Comparison of ENCODE assay signal across 11 cellular contexts in genomic region chr6:100504786-100505737, GRCh38. TPM values are rescaled to one million over a fixed set of nuclear protein-coding genes. Genes with fewer than 3 reads are reported as not detected.
A peak's percentile ranks its signal among the peaks of the same experiment; 100 is the strongest.
DNase-seq lines count a peak whose midpoint lies in the region; ATAC-seq and TF ChIP-seq lines count a peak whose summit lies in the region.
"Had no signal": no experiment of that assay in that cellular context is flagged by ENCODE, and none has a peak within 500 bp of the region (broad histone marks: within the 10 kb centered on the region; RNA-seq: fewer than 3 reads in every experiment).

No MANE protein-coding gene starts in this region.

- TF ChIP-seq CTCF in brain microvascular endothelial cell (IDR thresholded peaks at IDR 0.05; ENCODE audit: low read depth, low read length, missing control alignments) (peak; percentile 26), colonic mucosa (IDR thresholded peaks at IDR 0.05) (no peak)

- ATAC-seq in HG03045 (IDR thresholded peaks at IDR 0.05; ENCODE audit: unreplicated experiment) (peak; percentile 83), HG02938 (IDR thresholded peaks at IDR 0.05; ENCODE audit: unreplicated experiment) (no peak)

- intact Hi-C loops in colonic mucosa (cut with DNase I), result no loop called here

- H3K9ac ChIP-seq in colonic mucosa (ENCODE audit: low read depth in 2 of 2, low read length in 2 of 2), result no peak overlapping the region

- CTCF ChIA-PET in HEK293T (lab: Yijun Ruan, JAX), result interaction anchor here (0.6 kb wide), 1 partner anchor 11 kb away, joined by 3 read pairs; no protein-coding TSS in a partner anchor

- H3K27me3 ChIP-seq in brain microvascular endothelial cell (replicated peaks) (no peaks in the 10 kb centered on the region), colonic mucosa (no peaks in the 10 kb centered on the region)
- H3K27me3 ChIP-seq: spleen had no signal

- 81 to 86% methylated on average over 2 to 6 of the region's 6 CpGs for WGBS in mesodermal cell (ENCODE audit: insufficient coverage in 2 of 2), 2 experiments

- POLR2A ChIA-PET in HEK293T (lab: Yijun Ruan, JAX), result no interaction called here

- H3K4me1 ChIP-seq in mesodermal cell (ENCODE audit: control insufficient read depth, insufficient read depth, low read length, poor library complexity, severe bottlenecking) (peaks cover 4% of the 10 kb centered on the region), colonic mucosa (no peaks in the 10 kb centered on the region)
- H3K4me1 ChIP-seq: spleen had no signal

- no peak overlapping the region for H3K4me3 ChIP-seq in brain microvascular endothelial cell (ENCODE audit: low read depth, low read length)
- H3K4me3 ChIP-seq in mesodermal cell (ENCODE audit: extremely low read depth, insufficient read depth, low read length, poor library complexity, severe bottlenecking), result no peak overlapping the region
- H3K4me3 ChIP-seq in colonic mucosa, result no peak overlapping the region
- H3K4me3 ChIP-seq: spleen had no signal

- H3K27ac ChIP-seq in brain microvascular endothelial cell (peak overlapping the region; percentile 44), mesodermal cell (ENCODE audit: low read depth, low read length, severe bottlenecking) (peak overlapping the region; percentile 69), colonic mucosa (no peak overlapping the region)
- H3K27ac ChIP-seq: spleen had no signal

- H3K36me3 ChIP-seq in brain microvascular endothelial cell (replicated peaks), result peaks cover 5% of the 10 kb centered on the region
- peaks cover 23% of the 10 kb centered on the region for H3K36me3 ChIP-seq in mesodermal cell (ENCODE audit: control insufficient read depth, insufficient read depth, low read length)
- H3K36me3 ChIP-seq in colonic mucosa, result peaks cover 4% of the 10 kb centered on the region

- no peaks in the 10 kb centered on the region for H3K9me3 ChIP-seq in mesodermal cell (ENCODE audit: control insufficient read depth, low read length)
- no peaks in the 10 kb centered on the region for H3K9me3 ChIP-seq in colonic mucosa

- in situ Hi-C loops in brain microvascular endothelial cell (cut with HindIII; ENCODE audit: low pct_ligation_motif_present, low sequenced_read_pairs), result no loop called here

- DNase-seq in ELR (ENCODE audit: low read depth) (peak; percentile 92), brain microvascular endothelial cell (peak; percentile 89), HEK293T (ENCODE audit: extremely low spot score) (no peak), colonic mucosa (no peak)
- no peak for DNase-seq in activated CD4-positive, alpha-beta T cell treated with anti-CD3 and anti-CD28 coated beads for 4 hours
- DNase-seq: activated naive CD8-positive, alpha-beta T cell treated with anti-CD3 and anti-CD28 coated beads, Interleukin-2, amount 10 ng/mL, durations not matched to agents 7 days and 5 days; spleen had no signal

TF ChIP-seq in HEK293T, 16 proteins besides CTCF, POLR2A, EP300 and RAD21:
- TF ChIP-seq L3MBTL2 (conservative IDR thresholded peaks at IDR 0.05) (no peak), SP1 (IDR thresholded peaks at IDR 0.05) (no peak), SUZ12 (IDR thresholded peaks at IDR 0.05) (no peak), FOXM1 (IDR thresholded peaks at IDR 0.05; ENCODE audit: borderline replicate concordance) (no peak), LEF1 (IDR thresholded peaks at IDR 0.05; ENCODE audit: borderline replicate concordance) (no peak), ZNF384 (IDR thresholded peaks at IDR 0.05) (no peak), ELF4 (IDR thresholded peaks at IDR 0.05) (no peak), ARNT (IDR thresholded peaks at IDR 0.05) (no peak)

RNA-seq across cellular contexts. Expression of gene SIM1, which starts 40.3 kb away (rescaled TPM):
- polyA plus RNA-seq in mesodermal cell (2013, experiment 1 of 2), result not detected
- not detected for polyA plus RNA-seq in mesodermal cell (2013, experiment 2 of 2)
- under 1 TPM in 1 of 2 donors, not detected in 1; 0.16 TPM for total RNA-seq in colonic mucosa
- total RNA-seq: activated naive CD8-positive, alpha-beta T cell treated with anti-CD3 and anti-CD28 coated beads, Interleukin-2, amount 10 ng/mL, durations not matched to agents 7 days and 5 days; spleen; temporal lobe had no signal
- polyA plus RNA-seq: spleen had no signal

Comparison
In these comparisons a context has a peak if more than half of its experiments do, and no peak if none do; other contexts are left out.
1. DNase-seq: peak in ELR (single experiment) and brain microvascular endothelial cell (single experiment); none in activated CD4-positive, alpha-beta T cell treated with anti-CD3 and anti-CD28 coated beads for 4 hours (0 of 2), HEK293T (single experiment) and colonic mucosa (single experiment).